In genomic region chr2:213121677-213122076, GRCh38 we compare ENCODE assay signal across 25 cellular contexts. TPM values are rescaled to one million over a fixed set of nuclear protein-coding genes. Genes with fewer than 3 reads are reported as not detected.
DNase-seq lines count a peak whose midpoint lies in the region; ATAC-seq and TF ChIP-seq lines count a peak whose summit lies in the region.
"Had no signal": no experiment of that assay in that cellular context is flagged by ENCODE, and none has a peak within 500 bp of the region (broad histone marks: within the 10 kb centered on the region; RNA-seq: fewer than 3 reads in every experiment).

No MANE protein-coding gene starts in this region.

- no peak overlapping the region for H3K9ac ChIP-seq in mammary epithelial cell (ENCODE audit: insufficient read depth, low read length)

- in situ Hi-C loops in mammary epithelial cell (cut with MboI; ENCODE audit: low sequenced_read_pairs in 2 of 2), result no loop called here

- no peaks in the 10 kb centered on the region for H3K36me3 ChIP-seq in mammary epithelial cell (ENCODE audit: insufficient read depth, low read length)
- H3K36me3 ChIP-seq: HAP-1 had no signal

- H3K9me3 ChIP-seq in mammary epithelial cell (replicated peaks; ENCODE audit: insufficient read depth, low read length), result no peaks in the 10 kb centered on the region
- H3K9me3 ChIP-seq: HAP-1, psoas muscle, testis had no signal

- CTCF ChIA-PET in MCF 10A (lab: Yijun Ruan, JAX) (interaction anchor here (1.0 kb wide), 1 partner anchor 27 kb away, joined by 4 read pairs; no protein-coding TSS in a partner anchor), mammary epithelial cell (lab: Charles Lee; ENCODE audit: low non-redundant PET) (no interaction called here)

- POLR2A ChIA-PET in MCF 10A (lab: Yijun Ruan, JAX), result no interaction called here
- POLR2A ChIA-PET in activated naive CD8-positive, alpha-beta T cell treated with anti-CD3 and anti-CD28 coated beads, Interleukin-2, amount 10 ng/mL, durations not matched to agents 7 days and 5 days (lab: Charles Lee), result interaction anchor here (1.1 to 1.4 kb wide), 2 partner anchors 17 to 31 kb away, joined by 3 read pairs; no protein-coding TSS in a partner anchor

- dilution Hi-C loops in mammary epithelial cell (cut with HindIII; ENCODE audit: low sequenced_read_pairs), result no loop called here

- no peak overlapping the region for H3K4me3 Mint-ChIP-seq in MCF 10A (ENCODE audit: unreplicated experiment)
- H3K4me3 Mint-ChIP-seq in activated naive CD8-positive, alpha-beta T cell treated with anti-CD3 and anti-CD28 coated beads, Interleukin-2, amount 10 ng/mL, durations not matched to agents 7 days and 5 days, result peak overlapping the region; percentile 49
- peak overlapping the region; percentile 40 for H3K4me3 Mint-ChIP-seq in stimulated activated effector memory CD8-positive, alpha-beta T cell treated with anti-CD3 and anti-CD28 coated beads, Interleukin-12 subunit alpha, Interleukin-12 subunit beta, amount 100 ng/mL, for 72 hours
- H3K4me3 Mint-ChIP-seq: CD14-positive monocyte had no signal

- H3K4me1 Mint-ChIP-seq in MCF 10A (ENCODE audit: insufficient read depth, unreplicated experiment), result peaks cover 57% of the 10 kb centered on the region
- peaks cover 58% of the 10 kb centered on the region for H3K4me1 Mint-ChIP-seq in activated naive CD8-positive, alpha-beta T cell treated with anti-CD3 and anti-CD28 coated beads, Interleukin-2, amount 10 ng/mL, durations not matched to agents 7 days and 5 days
- H3K4me1 Mint-ChIP-seq in stimulated activated effector memory CD8-positive, alpha-beta T cell treated with anti-CD3 and anti-CD28 coated beads, Interleukin-12 subunit alpha, Interleukin-12 subunit beta, amount 100 ng/mL, for 72 hours, result peaks cover 58% of the 10 kb centered on the region

- H3K4me2 ChIP-seq in mammary epithelial cell (ENCODE audit: insufficient read depth, low read depth, low read length), result no peak overlapping the region

- intact Hi-C loops in MCF 10A (cut with micrococcal nuclease) (no loop called here), mammary epithelial cell (cut with micrococcal nuclease) (no loop called here)

- no peak for ATAC-seq in activated naive CD8-positive, alpha-beta T cell treated with anti-CD3 and anti-CD28 coated beads, Interleukin-2, amount 10 ng/mL, durations not matched to agents 7 days and 5 days (ENCODE audit: low read depth)
- no peak for ATAC-seq in stimulated activated effector memory CD8-positive, alpha-beta T cell treated with anti-CD3 and anti-CD28 coated beads, Interleukin-12 subunit alpha, Interleukin-12 subunit beta, amount 100 ng/mL, for 72 hours
- ATAC-seq in GM19023 (IDR thresholded peaks at IDR 0.05; ENCODE audit: unreplicated experiment), result no peak
- ATAC-seq: activated CD4-positive, CD25-positive, alpha-beta regulatory T cell treated with anti-CD3 and anti-CD28 coated beads, Interleukin-2, amount 50 U/mL, for 24 hours; left lobe of liver; psoas muscle had no signal

- H3K4me3 ChIP-seq in mammary epithelial cell (replicated peaks in 1 of 3; ENCODE audit: insufficient read depth in 1 of 3, low read depth in 2 of 3, low read length in 3 of 3) (no peak overlapping the region), HL-60 (replicated peaks; ENCODE audit: insufficient read depth, low read length) (no peak overlapping the region)
- H3K4me3 ChIP-seq: HAP-1, psoas muscle, testis had no signal

- H3K27me3 Mint-ChIP-seq in MCF 10A (ENCODE audit: insufficient read depth, unreplicated experiment), result no peaks in the 10 kb centered on the region
- peaks cover 4% of the 10 kb centered on the region for H3K27me3 Mint-ChIP-seq in activated naive CD8-positive, alpha-beta T cell treated with anti-CD3 and anti-CD28 coated beads, Interleukin-2, amount 10 ng/mL, durations not matched to agents 7 days and 5 days

- no peak for DNase-seq in MCF 10A (ENCODE audit: unreplicated experiment)
- DNase-seq in mammary epithelial cell, result no peak
- no peak for DNase-seq in HL-60 (ENCODE audit: low read depth in 1 of 2, low spot score in 1 of 2)
- no peak for DNase-seq in activated naive CD8-positive, alpha-beta T cell treated with anti-CD3 and anti-CD28 coated beads, Interleukin-2, amount 10 ng/mL, durations not matched to agents 7 days and 5 days
- DNase-seq in stimulated activated effector memory CD8-positive, alpha-beta T cell treated with anti-CD3 and anti-CD28 coated beads, Interleukin-12 subunit alpha, Interleukin-12 subunit beta, amount 100 ng/mL, for 72 hours (ENCODE audit: low spot score in 2 of 2), result no peak
- no peak for DNase-seq in RKO (ENCODE audit: low spot score)
- DNase-seq in LoVo (ENCODE audit: low spot score), result no peak
- DNase-seq: activated effector memory CD4-positive, alpha-beta T cell treated with anti-CD3 and anti-CD28 coated beads, Interleukin-2, amount 50 U/mL, for 16 hours; dermis blood vessel endothelial cell; hippocampal formation; mesendoderm; NCI-H1436; NCI-H510A; NK-92 treated with Interleukin-12 subunit alpha and Interleukin-12 subunit beta, amount 100 ng/mL, for 24 hours; nucleus accumbens; psoas muscle; SHP77 treated with DMSO at 0.1 percent for 48 hours; stimulated activated CD4-positive, alpha-beta T cell treated with anti-CD3 and anti-CD28 coated beads, Interleukin-15, amount 100 ng/mL, for 24 hours; stimulated activated naive CD4-positive, alpha-beta T cell; testis had no signal

- BruUV-seq in MCF 10A (replicated peaks; lab: Mats Ljungman, UMichigan) (no TSS peak), mammary epithelial cell (replicated peaks; lab: Mats Ljungman, UMichigan) (no TSS peak)

- TF ChIP-seq CTCF in MCF 10A (IDR thresholded peaks at IDR 0.05; ENCODE audit: unreplicated experiment) (no peak), mammary epithelial cell (conservative IDR thresholded peaks at IDR 0.05 in 1 of 2, IDR thresholded peaks at IDR 0.05 in 1 of 2; ENCODE audit: extremely low read depth in 1 of 2, insufficient read depth in 1 of 2, low read depth in 1 of 2, low read length in 2 of 2) (no peak), HL-60 (IDR thresholded peaks at IDR 0.05; ENCODE audit: insufficient read depth, low read length) (no peak)

- peaks cover 10% of the 10 kb centered on the region for H3K79me2 ChIP-seq in mammary epithelial cell (ENCODE audit: insufficient read depth, low read length)

- no peaks in the 10 kb centered on the region for H3K36me3 Mint-ChIP-seq in MCF 10A (ENCODE audit: insufficient read depth, unreplicated experiment)
- peaks cover 3% of the 10 kb centered on the region for H3K36me3 Mint-ChIP-seq in activated naive CD8-positive, alpha-beta T cell treated with anti-CD3 and anti-CD28 coated beads, Interleukin-2, amount 10 ng/mL, durations not matched to agents 7 days and 5 days
- H3K36me3 Mint-ChIP-seq in stimulated activated effector memory CD8-positive, alpha-beta T cell treated with anti-CD3 and anti-CD28 coated beads, Interleukin-12 subunit alpha, Interleukin-12 subunit beta, amount 100 ng/mL, for 72 hours, result peaks cover 35% of the 10 kb centered on the region
- H3K36me3 Mint-ChIP-seq: CD14-positive monocyte had no signal

- H4K20me1 ChIP-seq in mammary epithelial cell (ENCODE audit: insufficient read depth, low read length), result no peaks in the 10 kb centered on the region

- H3K27me3 ChIP-seq in mammary epithelial cell (ENCODE audit: insufficient read depth, low read length) (no peaks in the 10 kb centered on the region), HL-60 (ENCODE audit: insufficient read depth, poor library complexity, severe bottlenecking) (no peaks in the 10 kb centered on the region)
- H3K27me3 ChIP-seq: testis had no signal

- H3K27ac Mint-ChIP-seq in MCF 10A (ENCODE audit: low read depth, unreplicated experiment), result peak overlapping the region; percentile 41
- H3K27ac Mint-ChIP-seq in activated naive CD8-positive, alpha-beta T cell treated with anti-CD3 and anti-CD28 coated beads, Interleukin-2, amount 10 ng/mL, durations not matched to agents 7 days and 5 days, result peak overlapping the region; percentile 51
- H3K27ac Mint-ChIP-seq in stimulated activated effector memory CD8-positive, alpha-beta T cell treated with anti-CD3 and anti-CD28 coated beads, Interleukin-12 subunit alpha, Interleukin-12 subunit beta, amount 100 ng/mL, for 72 hours, result peak overlapping the region; percentile 91
- H3K27ac Mint-ChIP-seq: CD14-positive monocyte had no signal

- H3K4me1 ChIP-seq in mammary epithelial cell (ENCODE audit: insufficient read depth, low read length), result peaks cover 22% of the 10 kb centered on the region
- H3K4me1 ChIP-seq: HAP-1, testis had no signal

- no peak overlapping the region for H2AFZ ChIP-seq in mammary epithelial cell (ENCODE audit: low read depth, low read length)

- no peak overlapping the region for H3K27ac ChIP-seq in mammary epithelial cell (ENCODE audit: insufficient read depth, low read depth, low read length)
- peak overlapping the region; percentile 42 for H3K27ac ChIP-seq in HL-60 (replicated peaks)
- H3K27ac ChIP-seq: psoas muscle, testis had no signal

- no peaks in the 10 kb centered on the region for H3K9me3 Mint-ChIP-seq in MCF 10A (ENCODE audit: unreplicated experiment)
- H3K9me3 Mint-ChIP-seq in activated naive CD8-positive, alpha-beta T cell treated with anti-CD3 and anti-CD28 coated beads, Interleukin-2, amount 10 ng/mL, durations not matched to agents 7 days and 5 days, result no peaks in the 10 kb centered on the region
- no peaks in the 10 kb centered on the region for H3K9me3 Mint-ChIP-seq in stimulated activated effector memory CD8-positive, alpha-beta T cell treated with anti-CD3 and anti-CD28 coated beads, Interleukin-12 subunit alpha, Interleukin-12 subunit beta, amount 100 ng/mL, for 72 hours

RNA-seq across cellular contexts. Expression of gene IKZF2, which starts 29.7 kb away (rescaled TPM):
- total RNA-seq in MCF 10A (2022), result 6.0 and 8.8 TPM in 2 replicates
- total RNA-seq in mammary epithelial cell, result 10 to 100 TPM; 17.3 to 27.9 TPM
- 6.4 TPM for polyA plus RNA-seq in mammary epithelial cell
- 2.6 TPM for polyA minus RNA-seq in mammary epithelial cell
- total RNA-seq in activated naive CD8-positive, alpha-beta T cell treated with anti-CD3 and anti-CD28 coated beads, Interleukin-2, amount 10 ng/mL, durations not matched to agents 7 days and 5 days, result 10 to 100 TPM; 18.7 to 20.6 TPM

Comparison
In these comparisons a context has a peak if more than half of its experiments do, and no peak if none do; other contexts are left out.
1. H3K27ac Mint-ChIP-seq: peak in every context shown above with its lines; median percentile 91 in stimulated activated effector memory CD8-positive, alpha-beta T cell treated with anti-CD3 and anti-CD28 coated beads, Interleukin-12 subunit alpha, Interleukin-12 subunit beta, amount 100 ng/mL, for 72 hours; 51 in activated naive CD8-positive, alpha-beta T cell treated with anti-CD3 and anti-CD28 coated beads, Interleukin-2, amount 10 ng/mL, durations not matched to agents 7 days and 5 days; 41 in MCF 10A.